8 cellular contexts compared by ENCODE assay signal in the genomic region with DNA sequence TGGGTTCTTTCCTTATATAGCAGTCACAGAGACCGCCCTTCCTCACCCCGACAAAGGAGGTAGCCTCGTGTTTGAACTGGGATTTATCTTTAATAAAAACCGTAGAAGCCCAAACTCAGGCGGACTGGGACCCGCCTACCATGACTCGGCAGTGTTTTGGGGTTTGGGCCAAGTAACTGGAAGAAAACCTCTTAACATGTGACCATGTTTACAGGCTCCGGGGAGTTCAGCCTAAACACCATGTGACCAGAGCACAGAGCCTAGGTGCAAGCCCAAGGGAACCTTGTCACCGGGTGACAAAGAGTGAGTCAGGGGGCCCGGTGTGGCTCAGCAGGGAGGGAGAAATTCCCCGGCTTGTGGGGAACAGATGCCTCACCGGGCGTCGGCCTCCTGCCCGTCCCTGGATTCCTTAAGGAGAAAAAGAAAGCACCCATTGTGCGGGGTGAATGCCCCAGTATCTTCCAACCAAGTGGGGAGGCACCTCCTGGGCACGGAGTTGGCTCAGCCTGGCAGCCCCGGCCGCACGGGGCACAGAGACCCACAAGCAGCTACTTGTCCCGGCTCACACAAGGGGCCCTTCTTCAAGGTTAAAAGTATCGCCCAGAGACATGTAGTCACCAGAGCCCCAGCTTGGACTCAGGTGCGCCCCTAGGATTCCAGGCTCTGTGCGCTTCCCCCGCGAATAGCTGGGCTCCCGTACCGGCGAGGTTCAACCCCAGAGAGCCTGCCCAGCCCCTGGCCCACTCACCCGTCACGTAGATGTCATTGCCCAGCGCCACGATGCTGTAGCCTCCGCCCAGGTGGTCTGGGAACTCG. TPM values are rescaled to one million over a fixed set of nuclear protein-coding genes. Genes with fewer than 3 reads are reported as not detected.
DNase-seq lines count a peak whose midpoint lies in the region; ATAC-seq, FAIRE-seq and TF ChIP-seq lines count a peak whose summit lies in the region.

No MANE protein-coding gene starts in this region.

- H3K9me1 ChIP-seq in endothelial cell of umbilical vein (replicated peaks; ENCODE audit: control insufficient read depth, extremely low read depth, insufficient read depth, low read length) = no peaks in the 10 kb centered on the region

- intact Hi-C loops in endothelial cell of umbilical vein (cut with micrococcal nuclease) = loop anchor here (1.0 to 5.0 kb wide), 5 partner anchors 21 to 186 kb away; a partner anchor contains a TSS

- BruUV-seq in endothelial cell of umbilical vein (replicated peaks; lab: Mats Ljungman, UMichigan) = TSS peak; percentile 10

- peak; percentile 97 for FAIRE-seq in endothelial cell of umbilical vein (lab: Jason Lieb, UNC)

- TF ChIP-seq CTCF in endothelial cell of umbilical vein (IDR thresholded peaks at IDR 0.05; ENCODE audit: extremely low read depth in 1 of 2, insufficient read depth in 1 of 2, low read depth in 1 of 2, low read length in 2 of 2) = peak in 1 of 2 donors; percentile 8

- H3K4me3 ChIP-seq in NT2/D1 (ENCODE audit: insufficient read length, low read depth) (peak overlapping the region; percentile 99), endothelial cell of umbilical vein (replicated peaks in 1 of 3; ENCODE audit: insufficient read depth in 1 of 3, low read depth in 1 of 3, low read length in 3 of 3) (peak overlapping the region; percentile 39 to 84 (median 74))

- CTCF ChIA-PET in endothelial cell of umbilical vein (lab: Charles Lee) = interaction anchor here (1.0 to 2.9 kb wide), 7 partner anchors 11 to 115 kb away, joined by 3 to 12 read pairs (median 5); a partner anchor contains a TSS

- peaks cover 54% of the 10 kb centered on the region for H3K79me2 ChIP-seq in endothelial cell of umbilical vein (ENCODE audit: control insufficient read depth, insufficient read depth, low read length)

- peak; percentile 46 for TF ChIP-seq POLR2A in endothelial cell of umbilical vein (IDR thresholded peaks at IDR 0.05; ENCODE audit: low read depth, low read length)

- peak; percentile 28 for ATAC-seq in HG02623 (IDR thresholded peaks at IDR 0.05; ENCODE audit: unreplicated experiment)

- H3K27me3 ChIP-seq in NT2/D1 (ENCODE audit: insufficient read depth, insufficient read length) = no peaks in the 10 kb centered on the region
- H3K27me3 ChIP-seq in endothelial cell of umbilical vein (ENCODE audit: control insufficient read depth in 2 of 2, insufficient read depth in 2 of 2, low read length in 2 of 2) = no peaks in the 10 kb centered on the region

- H3K9me3 ChIP-seq in ES-I3 (ENCODE audit: control insufficient read depth, insufficient read depth, low read length) (no peaks in the 10 kb centered on the region), NT2/D1 (ENCODE audit: insufficient read depth, low read length) (no peaks in the 10 kb centered on the region), endothelial cell of umbilical vein (replicated peaks; ENCODE audit: control insufficient read depth, insufficient read depth, low read length) (no peaks in the 10 kb centered on the region)

- peak overlapping the region; percentile 78 for H3K27ac ChIP-seq in endothelial cell of umbilical vein (ENCODE audit: insufficient read depth, low read depth, low read length)

- dilution Hi-C loops in endothelial cell of umbilical vein (cut with MboI; ENCODE audit: extremely low pct_ligation_motif_present, low sequenced_read_pairs) = no loop called here

- POLR2A ChIA-PET in endothelial cell of umbilical vein (lab: Charles Lee) = interaction anchor here (1.0 to 1.5 kb wide), 6 partner anchors 12 to 64 kb away, joined by 3 to 6 read pairs (median 5); a partner anchor contains a TSS

- peak overlapping the region; percentile 24 for H2AFZ ChIP-seq in endothelial cell of umbilical vein (ENCODE audit: low read depth, low read length)

- H4K20me1 ChIP-seq in endothelial cell of umbilical vein (replicated peaks; ENCODE audit: control insufficient read depth, extremely low read depth, insufficient read depth, low read length) = no peaks in the 10 kb centered on the region

- H3K4me1 ChIP-seq in ES-I3 (ENCODE audit: insufficient read depth, low read length) = no peaks in the 10 kb centered on the region
- H3K4me1 ChIP-seq in NT2/D1 (ENCODE audit: insufficient read depth, insufficient read length) = peaks cover 6% of the 10 kb centered on the region
- peaks cover 23% of the 10 kb centered on the region for H3K4me1 ChIP-seq in endothelial cell of umbilical vein (ENCODE audit: control insufficient read depth, extremely low read depth, insufficient read depth, low read length)

- DNase-seq in NT2/D1 (ENCODE audit: low read depth, low spot score) = no peak
- DNase-seq in activated T-cell treated with anti-CD3 and anti-CD28 coated beads for 1 hour (ENCODE audit: low read depth) = peak; percentile 60
- peak; percentile 90 for DNase-seq in endothelial cell of umbilical vein (ENCODE audit: low read depth, low spot score)
- peak; percentile 82 for DNase-seq in midbrain (lab: John Stamatoyannopoulos, UW)
- peak; percentile 66 for DNase-seq in stimulated activated CD8-positive, alpha-beta memory T cell treated with anti-CD3 and anti-CD28 coated beads, Interleukin-4, amount 100 ng/mL, for 24 hours (ENCODE audit: low read depth)
- no peak for DNase-seq in COR-L47 (lab: John Stamatoyannopoulos, UW)

- H3K9ac ChIP-seq in ES-I3 (ENCODE audit: low read depth, low read length) (peak overlapping the region; percentile 92), NT2/D1 (ENCODE audit: insufficient read length, low read depth) (peak overlapping the region; percentile 96), endothelial cell of umbilical vein (replicated peaks; ENCODE audit: extremely low read depth, insufficient read depth, low read length) (peak overlapping the region; percentile 73)

- H3K36me3 ChIP-seq in ES-I3 (ENCODE audit: insufficient read depth, low read length) = no peaks in the 10 kb centered on the region; the same call in none of the 2 replicates
- peaks cover 42% of the 10 kb centered on the region for H3K36me3 ChIP-seq in NT2/D1 (ENCODE audit: insufficient read depth, insufficient read length, low read length)
- H3K36me3 ChIP-seq in endothelial cell of umbilical vein (ENCODE audit: control insufficient read depth in 2 of 2, extremely low read depth in 1 of 2, insufficient read depth in 2 of 2, low read length in 2 of 2) = peaks cover 2 to 19% of the 10 kb centered on the region in 2 experiments

- H3K4me2 ChIP-seq in endothelial cell of umbilical vein (ENCODE audit: insufficient read depth, low read length) = peak overlapping the region; percentile 87

TF ChIP-seq in endothelial cell of umbilical vein, 7 proteins besides CTCF, POLR2A, EP300 and RAD21 (continues in another document):
- no peak for TF ChIP-seq EZH2 (IDR thresholded peaks at IDR 0.05; ENCODE audit: borderline replicate concordance, low read depth, low read length, severe bottlenecking)
- TF ChIP-seq FOS (IDR thresholded peaks at IDR 0.05; ENCODE audit: borderline replicate concordance, insufficient read depth, low read length) = peak; percentile 83

RNA-seq across cellular contexts. Expression of a gene that starts 1.4 kb away (rescaled TPM):
- total RNA-seq in endothelial cell of umbilical vein = 19.2 and 22.4 TPM in 2 replicates
- polyA plus RNA-seq in endothelial cell of umbilical vein = 18.0 and 24.9 TPM in 2 replicates
- polyA plus RNA-seq in endothelial cell of umbilical vein (2011; cell fraction: cytosol; rRNA removed) = 10.5 and 14.1 TPM in 2 replicates
- polyA plus RNA-seq in endothelial cell of umbilical vein (2011; cell fraction: nucleus; rRNA removed) = 20.4 and 30.5 TPM in 2 replicates
- 17.8 and 20.9 TPM in 2 replicates for polyA plus RNA-seq in endothelial cell of umbilical vein (2012)
- 21.1 and 21.8 TPM in 2 replicates for polyA minus RNA-seq in endothelial cell of umbilical vein
- 20.5 TPM for polyA minus RNA-seq in endothelial cell of umbilical vein (2011; cell fraction: cytosol; rRNA and poly(A)+ RNA removed)
- 15.2 and 22.3 TPM in 2 replicates for polyA minus RNA-seq in endothelial cell of umbilical vein (2011; cell fraction: nucleus; rRNA and poly(A)+ RNA removed)

RNA-seq across cellular contexts. Expression of a gene that starts 12.3 kb away (rescaled TPM):
- 17.8 and 18.6 TPM in 2 replicates for total RNA-seq in endothelial cell of umbilical vein
- 5.6 and 5.7 TPM in 2 replicates for polyA plus RNA-seq in endothelial cell of umbilical vein
- polyA plus RNA-seq in endothelial cell of umbilical vein (2011; cell fraction: cytosol; rRNA removed) = 6.3 and 6.5 TPM in 2 replicates
- 8.2 and 8.3 TPM in 2 replicates for polyA plus RNA-seq in endothelial cell of umbilical vein (2011; cell fraction: nucleus; rRNA removed)
- polyA plus RNA-seq in endothelial cell of umbilical vein (2012) = 9.0 and 9.8 TPM in 2 replicates
- 7.3 and 7.4 TPM in 2 replicates for polyA minus RNA-seq in endothelial cell of umbilical vein
- 3.0 TPM for polyA minus RNA-seq in endothelial cell of umbilical vein (2011; cell fraction: cytosol; rRNA and poly(A)+ RNA removed)
- 3.2 and 3.4 TPM in 2 replicates for polyA minus RNA-seq in endothelial cell of umbilical vein (2011; cell fraction: nucleus; rRNA and poly(A)+ RNA removed)

RNA-seq across cellular contexts. Expression of a gene that starts 21.5 kb away (rescaled TPM):
- total RNA-seq in endothelial cell of umbilical vein = 25.1 and 29.2 TPM in 2 replicates
- polyA plus RNA-seq in endothelial cell of umbilical vein = 20.9 and 29.0 TPM in 2 replicates
- 10.9 and 13.8 TPM in 2 replicates for polyA plus RNA-seq in endothelial cell of umbilical vein (2011; cell fraction: cytosol; rRNA removed)
- polyA plus RNA-seq in endothelial cell of umbilical vein (2011; cell fraction: nucleus; rRNA removed) = 46.0 and 49.3 TPM in 2 replicates
- polyA plus RNA-seq in endothelial cell of umbilical vein (2012) = 9.0 and 15.7 TPM in 2 replicates
- 9.9 and 14.2 TPM in 2 replicates for polyA minus RNA-seq in endothelial cell of umbilical vein
- polyA minus RNA-seq in endothelial cell of umbilical vein (2011; cell fraction: cytosol; rRNA and poly(A)+ RNA removed) = 21.4 TPM
- polyA minus RNA-seq in endothelial cell of umbilical vein (2011; cell fraction: nucleus; rRNA and poly(A)+ RNA removed) = 11.1 and 20.3 TPM in 2 replicates

RNA-seq across cellular contexts. Expression of a gene that starts 23.4 kb away (rescaled TPM):
- total RNA-seq in endothelial cell of umbilical vein = 15.2 and 16.7 TPM in 2 replicates
- 11.3 and 13.5 TPM in 2 replicates for polyA plus RNA-seq in endothelial cell of umbilical vein
- 10.2 and 10.5 TPM in 2 replicates for polyA plus RNA-seq in endothelial cell of umbilical vein (2011; cell fraction: cytosol; rRNA removed)
- 13.3 and 14.2 TPM in 2 replicates for polyA plus RNA-seq in endothelial cell of umbilical vein (2011; cell fraction: nucleus; rRNA removed)
- polyA plus RNA-seq in endothelial cell of umbilical vein (2012) = 10.3 and 11.1 TPM in 2 replicates
- polyA minus RNA-seq in endothelial cell of umbilical vein = 5.0 and 9.0 TPM in 2 replicates
- 5.4 TPM for polyA minus RNA-seq in endothelial cell of umbilical vein (2011; cell fraction: cytosol; rRNA and poly(A)+ RNA removed)
- 8.1 and 12.3 TPM in 2 replicates for polyA minus RNA-seq in endothelial cell of umbilical vein (2011; cell fraction: nucleus; rRNA and poly(A)+ RNA removed)

RNA-seq across cellular contexts. Expression of a gene that starts 46.1 kb away (rescaled TPM):
- not detected in 2 replicates for total RNA-seq in endothelial cell of umbilical vein
- polyA plus RNA-seq in endothelial cell of umbilical vein = not detected in 2 replicates
- 0.03 TPM in 1 of 2 replicates, not detected in the other for polyA plus RNA-seq in endothelial cell of umbilical vein (2011; cell fraction: cytosol; rRNA removed)
- polyA plus RNA-seq in endothelial cell of umbilical vein (2011; cell fraction: nucleus; rRNA removed) = not detected in 2 replicates
- polyA plus RNA-seq in endothelial cell of umbilical vein (2012) = not detected in 2 replicates
- not detected in 2 replicates for polyA minus RNA-seq in endothelial cell of umbilical vein
- not detected for polyA minus RNA-seq in endothelial cell of umbilical vein (2011; cell fraction: cytosol; rRNA and poly(A)+ RNA removed)
- not detected in 2 replicates for polyA minus RNA-seq in endothelial cell of umbilical vein (2011; cell fraction: nucleus; rRNA and poly(A)+ RNA removed)

Comparison
In these comparisons a context has a peak if more than half of its experiments do, and no peak if none do; other contexts are left out.
1. DNase-seq: peak in activated T-cell treated with anti-CD3 and anti-CD28 coated beads for 1 hour (single experiment), endothelial cell of umbilical vein (single experiment), midbrain (single experiment) and stimulated activated CD8-positive, alpha-beta memory T cell treated with anti-CD3 and anti-CD28 coated beads, Interleukin-4, amount 100 ng/mL, for 24 hours (single experiment); none in NT2/D1 (single experiment) and COR-L47 (single experiment).
2. Peak in every context shown above with its lines, with median percentiles within 50 percentile points of each other: H3K9ac ChIP-seq.